ENCODE assay signal across 21 cellular contexts in the genomic region with DNA sequence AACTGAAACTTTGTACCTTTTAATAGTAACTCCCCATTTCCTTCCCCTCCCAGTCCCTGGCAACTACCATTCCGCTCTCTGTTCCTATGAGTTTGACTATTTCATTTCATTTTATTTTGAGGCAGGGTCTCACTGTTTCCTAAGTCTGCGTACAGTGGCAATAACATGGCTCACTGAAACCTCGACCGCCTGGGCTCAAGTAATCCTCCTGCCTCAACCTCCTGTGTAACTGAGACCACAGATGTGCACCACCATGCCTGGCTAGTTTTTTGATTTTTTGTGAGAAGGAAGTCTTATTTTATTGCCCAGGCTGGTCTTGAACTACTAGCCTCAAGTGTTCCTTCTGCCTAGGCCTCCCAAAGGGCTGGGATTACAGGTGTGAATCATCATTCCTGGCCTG.
"Had no signal": no experiment of that assay in that cellular context is flagged by ENCODE, and none has a peak within 500 bp of the region (broad histone marks: within the 10 kb centered on the region; RNA-seq: fewer than 3 reads in every experiment).

No MANE protein-coding gene starts in this region.

- H3K4me1 ChIP-seq: Peyer's patch, SJSA1 had no signal

- H3K27me3 ChIP-seq: MG63, Peyer's patch, SJSA1 had no signal

- H3K4me2 ChIP-seq: PC-9 had no signal

- H3K27ac ChIP-seq: PC-9, Peyer's patch, SJSA1, SK-N-MC had no signal

- H2AFZ ChIP-seq: PC-9 had no signal

- DNase-seq: KBM-7, MG63, NCI-H1048, NCI-H1105, NCI-H1436 treated with DMSO at 0.1 percent for 48 hours, NCI-H1694, NCI-H187 treated with DMSO at 0.1 percent for 48 hours, NCI-H2029 treated with DMSO at 0.1 percent for 48 hours, NCI-H2171 treated with DMSO at 0.1 percent for 48 hours, NCI-H446 treated with DMSO at 0.1 percent for 48 hours, NCI-H510A treated with DMSO at 0.1 percent for 48 hours, NCI-H526, NCI-H82, OCI-M1, PC-9, Peyer's patch, Right ventricle myocardium superior, RPMI8226, SIG-M5 had no signal

- H3K4me3 ChIP-seq: MG63, PC-9, Peyer's patch, SJSA1, SK-N-MC had no signal

- H3K9me3 ChIP-seq: MG63, Peyer's patch, SJSA1 had no signal

- H3K36me3 ChIP-seq: MG63, Peyer's patch, SJSA1 had no signal
